In genomic region chr9:5510360-5510931, GRCh38 we compare ENCODE assay signal across 9 cellular contexts. TPM values are rescaled to one million over a fixed set of nuclear protein-coding genes. Genes with fewer than 3 reads are reported as not detected.
DNase-seq lines count a peak whose midpoint lies in the region; ATAC-seq lines count a peak whose summit lies in the region.
"Had no signal": no experiment of that assay in that cellular context is flagged by ENCODE, and none has a peak within 500 bp of the region (broad histone marks: within the 10 kb centered on the region; RNA-seq: fewer than 3 reads in every experiment).

Gene PDCD1LG2 (plus strand): TSS chr9:5510531. CDS start chr9:5522547, 12,016 bp downstream.

- H3K4me1 ChIP-seq in right cardiac atrium (ENCODE audit: control insufficient read depth, insufficient read depth, low read length), result peaks cover 7% of the 10 kb centered on the region
- H3K4me1 ChIP-seq: pancreas had no signal

- no peaks in the 10 kb centered on the region for H3K9me3 ChIP-seq in right cardiac atrium (ENCODE audit: control insufficient read depth, low read length)
- H3K9me3 ChIP-seq: pancreas had no signal

- DNase-seq in CD1c-positive myeloid dendritic cell (ENCODE audit: extremely low spot score) (peak; percentile 87), right cardiac atrium (peak in 1 of 3 donors; percentile 72), cerebellar nuclear complex (lab: John Stamatoyannopoulos, UW) (no peak), NCI-H748 treated with DMSO at 0.1 percent for 48 hours (lab: John Stamatoyannopoulos, UW) (no peak)
- peak; percentile 63 for DNase-seq in activated naive CD4-positive, alpha-beta T cell treated with anti-CD3 and anti-CD28 coated beads, Interleukin-2, amount 50 U/mL, for 16 hours
- peak; percentile 28 to 53 (median 48) for DNase-seq in stimulated activated CD4-positive, alpha-beta T cell treated with anti-CD3 and anti-CD28 coated beads, TNF-alpha, amount 100 ng/mL, for 48 hours (ENCODE audit: low read depth in 3 of 3)
- DNase-seq: pancreas had no signal

- H3K27ac ChIP-seq in right cardiac atrium (ENCODE audit: low read length), result peak within 1 kb of the TSS; percentile 59

- intact Hi-C loops in right cardiac atrium (cut with DNase I), result no loop called here

- peak within 1 kb of the TSS; percentile 33 for H3K4me3 ChIP-seq in right cardiac atrium (ENCODE audit: low read length)
- H3K4me3 ChIP-seq: pancreas had no signal

- no peaks in the 10 kb centered on the region for H3K27me3 ChIP-seq in right cardiac atrium (ENCODE audit: control insufficient read depth, insufficient read depth)
- H3K27me3 ChIP-seq: pancreas had no signal

- ATAC-seq in GM19452 (IDR thresholded peaks at IDR 0.05; ENCODE audit: unreplicated experiment) (peak; percentile 70), HG03457 (IDR thresholded peaks at IDR 0.05; ENCODE audit: unreplicated experiment) (peak; percentile 54), right cardiac atrium (peak; percentile 68 to 77)

- WGBS in right cardiac atrium, result 24% methylated on average over 4 of the region's 4 CpGs

RNA-seq across cellular contexts. Expression of gene PDCD1LG2, which starts in this region (rescaled TPM):
- 1 to 10 TPM; 2.3 to 3.3 (median 2.5) TPM for total RNA-seq in right cardiac atrium
- polyA plus RNA-seq in right cardiac atrium, result 1.8 TPM

Comparison
In these comparisons a context has a peak if more than half of its experiments do, and no peak if none do; other contexts are left out.
1. DNase-seq: peak in CD1c-positive myeloid dendritic cell (single experiment), activated naive CD4-positive, alpha-beta T cell treated with anti-CD3 and anti-CD28 coated beads, Interleukin-2, amount 50 U/mL, for 16 hours (single experiment) and stimulated activated CD4-positive, alpha-beta T cell treated with anti-CD3 and anti-CD28 coated beads, TNF-alpha, amount 100 ng/mL, for 48 hours (3 of 3); none in cerebellar nuclear complex (0 of 2) and NCI-H748 treated with DMSO at 0.1 percent for 48 hours (single experiment).
2. Peak in every context shown above with its lines, with median percentiles within 50 percentile points of each other: ATAC-seq.